23 cellular contexts compared by ENCODE assay signal in the genomic region with DNA sequence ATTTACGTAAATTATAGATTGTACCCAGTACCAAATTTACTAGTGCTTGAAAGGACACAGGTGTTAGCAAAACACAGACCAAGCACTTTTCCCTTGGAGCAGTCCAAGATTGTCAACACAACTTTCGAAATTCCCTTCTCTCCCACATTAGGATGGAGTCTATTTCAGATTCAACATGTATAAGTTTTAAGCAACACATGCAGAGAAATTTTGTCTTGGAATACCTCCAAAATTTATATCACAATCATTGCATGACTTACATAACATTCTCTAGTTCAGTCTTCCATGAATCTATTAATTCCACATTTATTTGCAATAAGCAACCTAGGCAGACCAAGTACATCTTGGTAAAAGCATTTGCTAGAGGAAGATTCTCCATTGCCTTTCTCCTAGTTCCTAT.
"Had no signal": no experiment of that assay in that cellular context is flagged by ENCODE, and none has a peak within 500 bp of the region (broad histone marks: within the 10 kb centered on the region; RNA-seq: fewer than 3 reads in every experiment).

No MANE protein-coding gene starts in this region.

- H3K36me3 ChIP-seq: lower lobe of right lung, ovary, thyroid gland, vagina had no signal

- H3K4me1 ChIP-seq: lower lobe of right lung, psoas muscle, stomach, thyroid gland, vagina had no signal

- DNase-seq: cortex of kidney; effector memory CD8-positive, alpha-beta T cell; foreskin melanocyte; glutamatergic neuron; heart right ventricle; hippocampal formation; left ventricle myocardium superior; lower lobe of right lung; natural killer cell; occipital lobe; ovary; posterior cingulate gyrus; psoas muscle; right cardiac atrium; sigmoid colon; stimulated activated CD4-positive, alpha-beta T cell treated with anti-CD3 and anti-CD28 coated beads, Interleukin-2, amount 100 ng/mL, for 24 hours; stimulated activated CD4-positive, alpha-beta T cell treated with anti-CD3 and anti-CD28 coated beads, Interleukin-4, amount 100 ng/mL, for 24 hours; stimulated activated naive CD4-positive, alpha-beta T cell treated with Interleukin-2 at 50 U/mL for 16 hours; stomach; thyroid gland; trophoblast cell had no signal

- H3K9me3 ChIP-seq: heart right ventricle, lower lobe of right lung, ovary, psoas muscle, sigmoid colon, stomach, thyroid gland, vagina had no signal

- H3K4me3 ChIP-seq: heart right ventricle, lower lobe of right lung, ovary, psoas muscle, sigmoid colon, stomach, thyroid gland, vagina had no signal

- FAIRE-seq: keratinocyte had no signal

- H3K27me3 ChIP-seq: heart right ventricle, ovary, sigmoid colon, stomach, thyroid gland, vagina had no signal
